1 cellular context compared by ENCODE assay signal in the genomic region with DNA sequence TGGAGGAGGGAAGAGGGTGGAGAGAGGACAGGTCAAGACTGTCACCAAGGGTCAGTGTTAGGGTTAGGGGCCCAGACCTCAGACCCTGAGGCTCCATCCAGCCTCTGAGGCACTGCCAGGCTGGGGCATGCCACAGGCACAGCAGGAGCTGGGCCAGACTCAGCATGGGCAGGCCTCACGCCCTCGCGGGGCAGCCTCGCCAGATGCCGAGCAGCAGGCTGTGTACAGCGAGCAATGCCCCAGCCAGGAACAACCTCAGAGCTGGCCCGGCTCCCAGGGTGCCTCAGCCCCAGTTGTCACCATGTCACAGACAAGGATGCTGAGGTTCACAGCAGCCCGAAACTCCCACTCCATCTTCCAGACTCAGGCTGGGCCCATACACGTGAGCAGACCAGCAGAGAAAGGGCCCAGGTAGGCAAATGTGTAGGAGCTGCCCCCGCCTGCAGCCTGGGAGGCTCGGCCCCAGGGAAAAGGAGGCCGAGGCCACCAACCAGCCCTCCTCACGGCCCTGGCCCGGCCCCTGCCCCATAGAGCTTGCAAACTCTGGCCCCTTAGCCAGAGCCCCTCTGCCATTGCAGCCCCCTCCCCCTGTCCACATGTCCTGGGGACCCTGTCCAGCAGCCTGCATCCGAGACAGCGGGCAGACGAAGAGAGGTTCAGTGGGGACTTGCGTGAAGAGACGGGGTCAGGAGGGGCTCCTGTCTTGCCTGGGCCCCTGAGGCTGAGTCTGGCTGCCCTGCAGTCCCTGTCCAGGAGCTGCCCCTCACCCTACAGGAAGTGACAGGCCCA.
TF ChIP-seq lines count a peak whose summit lies in the region.

No MANE protein-coding gene starts in this region.

TF ChIP-seq in H1, 55 proteins besides CTCF, POLR2A, EP300 and RAD21:
- TF ChIP-seq SIRT6 (IDR thresholded peaks at IDR 0.05; ENCODE audit: low read length) (no peak), MAFK (IDR thresholded peaks at IDR 0.05; ENCODE audit: low read depth, low read length) (no peak)
TF ChIP-seq in H1: peak in this region for 0.
